ENCODE assay signal across 17 cellular contexts in the genomic region with DNA sequence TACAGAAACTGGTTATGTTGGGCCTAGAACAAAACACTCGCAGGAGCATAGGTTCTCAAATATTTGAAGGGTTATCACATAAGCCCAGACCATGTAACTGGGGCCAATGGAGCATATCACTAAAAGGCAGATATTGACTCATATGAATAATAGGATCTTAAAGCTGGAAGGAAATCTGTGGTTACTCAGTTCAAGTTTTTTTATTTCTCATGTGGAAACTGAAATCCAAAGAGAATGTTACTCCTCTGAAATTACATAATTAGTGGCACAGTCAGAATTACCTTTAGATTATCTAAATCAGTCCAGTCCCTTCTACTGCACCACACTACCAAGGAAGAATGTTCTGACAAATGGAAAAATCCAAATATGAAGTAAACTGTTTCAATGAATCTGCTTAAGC. TPM values are rescaled to one million over a fixed set of nuclear protein-coding genes. Genes with fewer than 3 reads are reported as not detected.
DNase-seq lines count a peak whose midpoint lies in the region; ATAC-seq and TF ChIP-seq lines count a peak whose summit lies in the region.
"Had no signal": no experiment of that assay in that cellular context is flagged by ENCODE, and none has a peak within 500 bp of the region (broad histone marks: within the 10 kb centered on the region; RNA-seq: fewer than 3 reads in every experiment).

No MANE protein-coding gene starts in this region.

- no peaks in the 10 kb centered on the region for H3K9me3 Mint-ChIP-seq in activated T-cell treated with anti-CD3 and anti-CD28 coated beads, Interleukin-2, amount 50 U/mL, for 4 hours
- no peaks in the 10 kb centered on the region for H3K9me3 Mint-ChIP-seq in stimulated activated naive CD8-positive, alpha-beta T cell treated with anti-CD3 and anti-CD28 coated beads, Interleukin-15, amount 100 ng/mL, for 72 hours

- no peak overlapping the region for H3K27ac Mint-ChIP-seq in stimulated activated naive CD8-positive, alpha-beta T cell treated with anti-CD3 and anti-CD28 coated beads, Interleukin-15, amount 100 ng/mL, for 72 hours

- no peak overlapping the region for H3K27ac ChIP-seq in RWPE1
- H3K27ac ChIP-seq: A549, breast epithelium, epithelial cell of prostate, uterus had no signal

- peak; percentile 25 to 37 for ATAC-seq in activated T-cell treated with anti-CD3 and anti-CD28 coated beads, Interleukin-2, amount 50 U/mL, for 4 hours
- ATAC-seq in HG02759 (IDR thresholded peaks at IDR 0.05; ENCODE audit: unreplicated experiment) (peak; percentile 63), HG03520 (IDR thresholded peaks at IDR 0.05; ENCODE audit: unreplicated experiment) (peak; percentile 57)
- peak; percentile 42 for ATAC-seq in stimulated activated naive CD8-positive, alpha-beta T cell treated with anti-CD3 and anti-CD28 coated beads, Interleukin-15, amount 100 ng/mL, for 72 hours
- ATAC-seq: A549 had no signal

- no peak overlapping the region for H3K4me3 Mint-ChIP-seq in activated T-cell treated with anti-CD3 and anti-CD28 coated beads, Interleukin-2, amount 50 U/mL, for 4 hours
- no peak overlapping the region for H3K4me3 Mint-ChIP-seq in stimulated activated naive CD8-positive, alpha-beta T cell treated with anti-CD3 and anti-CD28 coated beads, Interleukin-15, amount 100 ng/mL, for 72 hours

- POLR2A ChIA-PET in RWPE1 (lab: Yijun Ruan, JAX; ENCODE audit: low non-redundant PET): no interaction called here
- POLR2A ChIA-PET in HEK293T (lab: Yijun Ruan, JAX): no interaction called here

- no peak for TF ChIP-seq CTCF in RWPE1 (conservative IDR thresholded peaks at IDR 0.05; ENCODE audit: low read depth)

- peaks cover 4% of the 10 kb centered on the region for H3K4me1 Mint-ChIP-seq in activated T-cell treated with anti-CD3 and anti-CD28 coated beads, Interleukin-2, amount 50 U/mL, for 4 hours (ENCODE audit: low read depth)
- peaks cover 30% of the 10 kb centered on the region for H3K4me1 Mint-ChIP-seq in stimulated activated naive CD8-positive, alpha-beta T cell treated with anti-CD3 and anti-CD28 coated beads, Interleukin-15, amount 100 ng/mL, for 72 hours

- CTCF ChIA-PET in RWPE1 (lab: Yijun Ruan, JAX): interaction anchor here (1.4 kb wide), 1 partner anchor 13 kb away, joined by 3 read pairs; no protein-coding TSS in a partner anchor
- CTCF ChIA-PET in HEK293T (lab: Yijun Ruan, JAX): no interaction called here

- H3K27me3 Mint-ChIP-seq in activated T-cell treated with anti-CD3 and anti-CD28 coated beads, Interleukin-2, amount 50 U/mL, for 4 hours (ENCODE audit: low read depth): no peaks in the 10 kb centered on the region
- no peaks in the 10 kb centered on the region for H3K27me3 Mint-ChIP-seq in stimulated activated naive CD8-positive, alpha-beta T cell treated with anti-CD3 and anti-CD28 coated beads, Interleukin-15, amount 100 ng/mL, for 72 hours

- DNase-seq in activated T-cell treated with anti-CD3 and anti-CD28 coated beads, Interleukin-2, amount 50 U/mL, for 4 hours: no peak
- DNase-seq in activated T-cell treated with anti-CD3 and anti-CD28 coated beads for 4 hours (no peak), AG08395 (ENCODE audit: low spot score) (no peak), RWPE1 (ENCODE audit: low spot score) (no peak), HEK293T (ENCODE audit: extremely low spot score) (no peak)
- DNase-seq in stimulated activated naive CD8-positive, alpha-beta T cell treated with anti-CD3 and anti-CD28 coated beads, Interleukin-15, amount 100 ng/mL, for 72 hours: no peak
- DNase-seq: DMS53; NCI-H1417; NK-92 treated with Interleukin-12 subunit alpha and Interleukin-12 subunit beta, amount 100 ng/mL, for 24 hours; uterus had no signal

- peaks cover 2% of the 10 kb centered on the region for H3K36me3 Mint-ChIP-seq in activated T-cell treated with anti-CD3 and anti-CD28 coated beads, Interleukin-2, amount 50 U/mL, for 4 hours (ENCODE audit: insufficient read depth)

TF ChIP-seq in HEK293T, 16 proteins besides CTCF, POLR2A, EP300 and RAD21:
- TF ChIP-seq CTBP1 (IDR thresholded peaks at IDR 0.05; ENCODE audit: borderline replicate concordance) (no peak), LEF1 (IDR thresholded peaks at IDR 0.05; ENCODE audit: borderline replicate concordance) (no peak), TARDBP (IDR thresholded peaks at IDR 0.05) (no peak), L3MBTL2 (conservative IDR thresholded peaks at IDR 0.05) (no peak), SUZ12 (IDR thresholded peaks at IDR 0.05) (no peak), ELF4 (IDR thresholded peaks at IDR 0.05) (no peak), FOXA1 (IDR thresholded peaks at IDR 0.05) (no peak), HDGF (IDR thresholded peaks at IDR 0.05; ENCODE audit: borderline replicate concordance) (no peak), ARNT (IDR thresholded peaks at IDR 0.05) (no peak), FOXM1 (IDR thresholded peaks at IDR 0.05; ENCODE audit: borderline replicate concordance) (no peak), NFRKB (IDR thresholded peaks at IDR 0.05) (no peak), FOXK2 (IDR thresholded peaks at IDR 0.05) (no peak), ZNF384 (IDR thresholded peaks at IDR 0.05) (no peak), SP1 (IDR thresholded peaks at IDR 0.05) (no peak)
- TF ChIP-seq, protein P1, sequence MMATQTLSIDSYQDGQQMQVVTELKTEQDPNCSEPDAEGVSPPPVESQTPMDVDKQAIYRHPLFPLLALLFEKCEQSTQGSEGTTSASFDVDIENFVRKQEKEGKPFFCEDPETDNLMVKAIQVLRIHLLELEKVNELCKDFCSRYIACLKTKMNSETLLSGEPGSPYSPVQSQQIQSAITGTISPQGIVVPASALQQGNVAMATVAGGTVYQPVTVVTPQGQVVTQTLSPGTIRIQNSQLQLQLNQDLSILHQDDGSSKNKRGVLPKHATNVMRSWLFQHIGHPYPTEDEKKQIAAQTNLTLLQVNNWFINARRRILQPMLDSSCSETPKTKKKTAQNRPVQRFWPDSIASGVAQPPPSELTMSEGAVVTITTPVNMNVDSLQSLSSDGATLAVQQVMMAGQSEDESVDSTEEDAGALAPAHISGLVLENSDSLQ (IDR thresholded peaks at IDR 0.05): no peak

RNA-seq across cellular contexts. Expression of a gene that starts 12.0 kb away (rescaled TPM):
- 1 to 10 TPM in 2 of 3 donors, under 1 TPM in 1; 0.98 to 1.3 (median 1.2) TPM for total RNA-seq in activated T-cell treated with anti-CD3 and anti-CD28 coated beads, Interleukin-2, amount 50 U/mL, for 4 hours
- total RNA-seq: HT-29 had no signal

RNA-seq across cellular contexts. Expression of a gene that starts 23.7 kb away (rescaled TPM):
- total RNA-seq in activated T-cell treated with anti-CD3 and anti-CD28 coated beads, Interleukin-2, amount 50 U/mL, for 4 hours: not detected
- total RNA-seq: T-helper 2 cell treated with Interferon-gamma antibody and Interleukin-4, amounts not matched to agents 100 ng/mL and 5 ng/mL, for 36 hours had no signal

RNA-seq across cellular contexts. Expression of a gene that starts 36.6 kb away (rescaled TPM):
- total RNA-seq in activated T-cell treated with anti-CD3 and anti-CD28 coated beads, Interleukin-2, amount 50 U/mL, for 4 hours: under 1 TPM in 1 of 3 donors, not detected in 2; 0.41 TPM
- total RNA-seq: HT-29; T-helper 2 cell treated with Interferon-gamma antibody and Interleukin-4, amounts not matched to agents 100 ng/mL and 5 ng/mL, for 36 hours had no signal

RNA-seq across cellular contexts. Expression of a gene that starts 58.0 kb away (rescaled TPM):
- 10 to 100 TPM; 30.2 to 36.7 (median 36.3) TPM for total RNA-seq in activated T-cell treated with anti-CD3 and anti-CD28 coated beads, Interleukin-2, amount 50 U/mL, for 4 hours
